14 cellular contexts compared by ENCODE assay signal in the genomic region with DNA sequence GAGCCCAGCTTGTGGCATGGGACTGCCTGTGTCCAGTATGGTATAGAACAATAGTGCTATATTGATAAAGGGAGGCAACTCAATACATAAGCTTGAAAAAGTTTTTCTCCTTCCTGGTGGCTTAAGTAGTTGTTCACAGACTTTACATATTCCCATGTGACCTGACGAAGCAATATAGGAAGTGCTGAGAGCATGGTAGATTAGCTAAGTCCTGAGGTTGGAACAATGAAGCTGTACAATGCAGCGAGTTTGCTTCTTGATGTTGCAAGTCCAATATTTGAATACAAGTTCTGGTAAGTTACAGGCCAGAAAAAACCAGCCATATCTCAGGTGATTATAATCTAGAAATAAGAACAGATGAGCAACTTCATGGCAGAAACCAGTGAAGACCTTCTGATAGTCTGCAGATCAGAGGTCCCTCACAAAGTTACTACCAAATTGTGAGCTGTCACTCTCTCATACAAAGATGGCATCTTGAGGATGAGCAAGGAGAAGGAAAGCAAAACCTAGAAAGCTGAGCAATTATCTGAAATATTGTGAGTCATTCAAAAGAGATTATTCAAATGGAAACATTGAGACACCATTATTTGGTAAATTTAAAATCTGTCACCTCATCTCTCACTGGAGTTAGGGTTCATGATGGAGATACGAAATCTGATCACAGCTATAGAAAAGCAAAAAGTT.
DNase-seq lines count a peak whose midpoint lies in the region; ATAC-seq and TF ChIP-seq lines count a peak whose summit lies in the region.
"Had no signal": no experiment of that assay in that cellular context is flagged by ENCODE, and none has a peak within 500 bp of the region (broad histone marks: within the 10 kb centered on the region; RNA-seq: fewer than 3 reads in every experiment).

No MANE protein-coding gene starts in this region.

- POLR2A ChIA-PET in activated CD8-positive, alpha-beta T cell treated with anti-CD3 and anti-CD28 coated beads for 36 hours (lab: Charles Lee) = interaction anchor here (0.9 to 1.7 kb wide), 3 partner anchors 65 to 185 kb away, joined by 3 to 10 read pairs (median 4); partner anchors contain the start of gene BTG1
- POLR2A ChIA-PET in activated CD8-positive, alpha-beta T cell treated with anti-CD3 and anti-CD28 coated beads, Interleukin-2, amount 10 ng/mL, durations not matched to agents 7 days and 5 days (lab: Charles Lee) = interaction anchor here (0.7 to 1.8 kb wide), 3 partner anchors 8 to 73 kb away, joined by 3 to 11 read pairs (median 3); partner anchors contain the start of gene BTG1

- DNase-seq in activated CD8-positive, alpha-beta T cell treated with anti-CD3 and anti-CD28 coated beads for 36 hours = no peak
- DNase-seq in activated CD8-positive, alpha-beta T cell treated with anti-CD3 and anti-CD28 coated beads, Interleukin-2, amount 10 ng/mL, durations not matched to agents 7 days and 5 days = no peak
- no peak for DNase-seq in stimulated activated effector memory CD8-positive, alpha-beta T cell treated with anti-CD3 and anti-CD28 coated beads, Interleukin-12 subunit alpha, Interleukin-12 subunit beta, amount 100 ng/mL, for 72 hours (ENCODE audit: low spot score in 2 of 2)
- no peak for DNase-seq in NCI-H1105 treated with DMSO at 0.1 percent for 48 hours (lab: John Stamatoyannopoulos, UW)
- no peak for DNase-seq in NCI-H1436 treated with DMSO at 0.1 percent for 48 hours (lab: John Stamatoyannopoulos, UW)
- DNase-seq: GF-D8, HCEC 1CT, KG1, NCI-H1694 treated with DMSO at 0.1 percent for 48 hours, NCI-H524 treated with DMSO at 0.1 percent for 48 hours, stomach had no signal

- H3K4me1 Mint-ChIP-seq in activated CD8-positive, alpha-beta T cell treated with anti-CD3 and anti-CD28 coated beads for 36 hours (ENCODE audit: low read depth) = peaks cover 28% of the 10 kb centered on the region
- peaks cover 9% of the 10 kb centered on the region for H3K4me1 Mint-ChIP-seq in activated CD8-positive, alpha-beta T cell treated with anti-CD3 and anti-CD28 coated beads, Interleukin-2, amount 10 ng/mL, durations not matched to agents 7 days and 5 days (ENCODE audit: low read depth)
- H3K4me1 Mint-ChIP-seq in activated T-helper 17 cell treated with anti-CD3 and anti-CD28 coated beads, Interleukin-2, amount 50 U/mL, for 72 hours = peaks cover 9% of the 10 kb centered on the region
- peaks cover 22% of the 10 kb centered on the region for H3K4me1 Mint-ChIP-seq in stimulated activated effector memory CD8-positive, alpha-beta T cell treated with anti-CD3 and anti-CD28 coated beads, Interleukin-12 subunit alpha, Interleukin-12 subunit beta, amount 100 ng/mL, for 72 hours

- no peak overlapping the region for H3K4me3 Mint-ChIP-seq in activated CD8-positive, alpha-beta T cell treated with anti-CD3 and anti-CD28 coated beads for 36 hours
- no peak overlapping the region for H3K4me3 Mint-ChIP-seq in activated CD8-positive, alpha-beta T cell treated with anti-CD3 and anti-CD28 coated beads, Interleukin-2, amount 10 ng/mL, durations not matched to agents 7 days and 5 days
- H3K4me3 Mint-ChIP-seq in activated T-helper 17 cell treated with anti-CD3 and anti-CD28 coated beads, Interleukin-2, amount 50 U/mL, for 72 hours = peak overlapping the region; percentile 38
- H3K4me3 Mint-ChIP-seq in stimulated activated effector memory CD8-positive, alpha-beta T cell treated with anti-CD3 and anti-CD28 coated beads, Interleukin-12 subunit alpha, Interleukin-12 subunit beta, amount 100 ng/mL, for 72 hours = no peak overlapping the region

- intact Hi-C loops in activated CD8-positive, alpha-beta T cell treated with anti-CD3 and anti-CD28 coated beads for 36 hours (cut with micrococcal nuclease) = no loop called here

- CTCF ChIA-PET in activated CD8-positive, alpha-beta T cell treated with anti-CD3 and anti-CD28 coated beads for 36 hours (lab: Charles Lee) = interaction anchor here (0.7 to 2.3 kb wide), 6 partner anchors 9 to 407 kb away, joined by 3 to 10 read pairs (median 3); no protein-coding TSS in a partner anchor
- CTCF ChIA-PET in activated CD8-positive, alpha-beta T cell treated with anti-CD3 and anti-CD28 coated beads, Interleukin-2, amount 10 ng/mL, durations not matched to agents 7 days and 5 days (lab: Charles Lee) = interaction anchor here (0.8 to 1.7 kb wide), 5 partner anchors 8 to 837 kb away, joined by 3 to 4 read pairs (median 3); partner anchors contain the start of gene BTG1

- ATAC-seq in activated CD8-positive, alpha-beta T cell treated with anti-CD3 and anti-CD28 coated beads for 36 hours = peak; percentile 91
- ATAC-seq in activated CD8-positive, alpha-beta T cell treated with anti-CD3 and anti-CD28 coated beads, Interleukin-2, amount 10 ng/mL, durations not matched to agents 7 days and 5 days = no peak
- peak; percentile 51 for ATAC-seq in HG02798 (IDR thresholded peaks at IDR 0.05; ENCODE audit: poor library complexity, unreplicated experiment)
- ATAC-seq in activated T-helper 17 cell treated with anti-CD3 and anti-CD28 coated beads, Interleukin-2, amount 50 U/mL, for 72 hours (replicated peaks) = peak; percentile 98
- peak; percentile 98 for ATAC-seq in stimulated activated effector memory CD8-positive, alpha-beta T cell treated with anti-CD3 and anti-CD28 coated beads, Interleukin-12 subunit alpha, Interleukin-12 subunit beta, amount 100 ng/mL, for 72 hours
- ATAC-seq in GM19035 (IDR thresholded peaks at IDR 0.05; ENCODE audit: unreplicated experiment) = no peak

- no peak for TF ChIP-seq CTCF in activated CD8-positive, alpha-beta T cell treated with anti-CD3 and anti-CD28 coated beads for 36 hours (IDR thresholded peaks at IDR 0.05)

- peak overlapping the region; percentile 77 for H3K27ac Mint-ChIP-seq in activated CD8-positive, alpha-beta T cell treated with anti-CD3 and anti-CD28 coated beads for 36 hours
- H3K27ac Mint-ChIP-seq in activated CD8-positive, alpha-beta T cell treated with anti-CD3 and anti-CD28 coated beads, Interleukin-2, amount 10 ng/mL, durations not matched to agents 7 days and 5 days = no peak overlapping the region
- peak overlapping the region; percentile 70 for H3K27ac Mint-ChIP-seq in activated T-helper 17 cell treated with anti-CD3 and anti-CD28 coated beads, Interleukin-2, amount 50 U/mL, for 72 hours
- H3K27ac Mint-ChIP-seq in stimulated activated effector memory CD8-positive, alpha-beta T cell treated with anti-CD3 and anti-CD28 coated beads, Interleukin-12 subunit alpha, Interleukin-12 subunit beta, amount 100 ng/mL, for 72 hours = peak overlapping the region; percentile 71

- H3K36me3 Mint-ChIP-seq in activated CD8-positive, alpha-beta T cell treated with anti-CD3 and anti-CD28 coated beads for 36 hours (ENCODE audit: low read depth) = peaks cover 4% of the 10 kb centered on the region
- peaks cover 12% of the 10 kb centered on the region for H3K36me3 Mint-ChIP-seq in activated CD8-positive, alpha-beta T cell treated with anti-CD3 and anti-CD28 coated beads, Interleukin-2, amount 10 ng/mL, durations not matched to agents 7 days and 5 days (ENCODE audit: low read depth)
- H3K36me3 Mint-ChIP-seq in activated T-helper 17 cell treated with anti-CD3 and anti-CD28 coated beads, Interleukin-2, amount 50 U/mL, for 72 hours (ENCODE audit: low read depth) = no peaks in the 10 kb centered on the region
- no peaks in the 10 kb centered on the region for H3K36me3 Mint-ChIP-seq in stimulated activated effector memory CD8-positive, alpha-beta T cell treated with anti-CD3 and anti-CD28 coated beads, Interleukin-12 subunit alpha, Interleukin-12 subunit beta, amount 100 ng/mL, for 72 hours

- H3K9me3 Mint-ChIP-seq in activated CD8-positive, alpha-beta T cell treated with anti-CD3 and anti-CD28 coated beads for 36 hours = peaks cover 9% of the 10 kb centered on the region
- H3K9me3 Mint-ChIP-seq in activated CD8-positive, alpha-beta T cell treated with anti-CD3 and anti-CD28 coated beads, Interleukin-2, amount 10 ng/mL, durations not matched to agents 7 days and 5 days (ENCODE audit: insufficient read depth) = peaks cover 5% of the 10 kb centered on the region
- H3K9me3 Mint-ChIP-seq in activated T-helper 17 cell treated with anti-CD3 and anti-CD28 coated beads, Interleukin-2, amount 50 U/mL, for 72 hours = peaks cover 4% of the 10 kb centered on the region
- no peaks in the 10 kb centered on the region for H3K9me3 Mint-ChIP-seq in stimulated activated effector memory CD8-positive, alpha-beta T cell treated with anti-CD3 and anti-CD28 coated beads, Interleukin-12 subunit alpha, Interleukin-12 subunit beta, amount 100 ng/mL, for 72 hours

- no peaks in the 10 kb centered on the region for H3K27me3 Mint-ChIP-seq in activated CD8-positive, alpha-beta T cell treated with anti-CD3 and anti-CD28 coated beads for 36 hours
- no peaks in the 10 kb centered on the region for H3K27me3 Mint-ChIP-seq in activated CD8-positive, alpha-beta T cell treated with anti-CD3 and anti-CD28 coated beads, Interleukin-2, amount 10 ng/mL, durations not matched to agents 7 days and 5 days (ENCODE audit: low read depth)
- H3K27me3 Mint-ChIP-seq in activated T-helper 17 cell treated with anti-CD3 and anti-CD28 coated beads, Interleukin-2, amount 50 U/mL, for 72 hours = no peaks in the 10 kb centered on the region

Comparison
In these comparisons a context has a peak if more than half of its experiments do, and no peak if none do; other contexts are left out.
1. ATAC-seq: peak in activated CD8-positive, alpha-beta T cell treated with anti-CD3 and anti-CD28 coated beads for 36 hours (single experiment), HG02798 (single experiment), activated T-helper 17 cell treated with anti-CD3 and anti-CD28 coated beads, Interleukin-2, amount 50 U/mL, for 72 hours (single experiment) and stimulated activated effector memory CD8-positive, alpha-beta T cell treated with anti-CD3 and anti-CD28 coated beads, Interleukin-12 subunit alpha, Interleukin-12 subunit beta, amount 100 ng/mL, for 72 hours (single experiment); none in activated CD8-positive, alpha-beta T cell treated with anti-CD3 and anti-CD28 coated beads, Interleukin-2, amount 10 ng/mL, durations not matched to agents 7 days and 5 days (single experiment) and GM19035 (single experiment).